Comparison of ENCODE assay signal across 9 cellular contexts in genomic region chr1:89274431-89274857, GRCh38. TPM values are rescaled to one million over a fixed set of nuclear protein-coding genes. Genes with fewer than 3 reads are reported as not detected.
A peak's percentile ranks its signal among the peaks of the same experiment; 100 is the strongest.
DNase-seq lines count a peak whose midpoint lies in the region; ATAC-seq and TF ChIP-seq lines count a peak whose summit lies in the region.
"Had no signal": no experiment of that assay in that cellular context is flagged by ENCODE, and none has a peak within 500 bp of the region (broad histone marks: within the 10 kb centered on the region; RNA-seq: fewer than 3 reads in every experiment).

No MANE protein-coding gene starts in this region.

- TF ChIP-seq CTCF in activated B cell treated with CpG ODN at 0.5 μM for 24 hours (IDR thresholded peaks at IDR 0.05) (no peak), fibroblast of villous mesenchyme (IDR thresholded peaks at IDR 0.05; ENCODE audit: insufficient read depth, low read depth, low read length) (no peak)

- H3K4me3 Mint-ChIP-seq in activated T-cell treated with anti-CD3 and anti-CD28 coated beads, Interleukin-2, amount 50 U/mL, for 4 hours, result peak overlapping the region; percentile 92
- H3K4me3 Mint-ChIP-seq in activated B cell treated with CpG ODN at 0.5 μM for 24 hours, result peak overlapping the region; percentile 71
- H3K4me3 Mint-ChIP-seq in stimulated activated naive CD8-positive, alpha-beta T cell treated with anti-CD3 and anti-CD28 coated beads, Interleukin-15, amount 100 ng/mL, for 72 hours, result peak overlapping the region; percentile 83 to 99

- no peaks in the 10 kb centered on the region for H3K27me3 Mint-ChIP-seq in activated T-cell treated with anti-CD3 and anti-CD28 coated beads, Interleukin-2, amount 50 U/mL, for 4 hours (ENCODE audit: low read depth)
- no peaks in the 10 kb centered on the region for H3K27me3 Mint-ChIP-seq in activated B cell treated with CpG ODN at 0.5 μM for 24 hours
- no peaks in the 10 kb centered on the region for H3K27me3 Mint-ChIP-seq in stimulated activated naive CD8-positive, alpha-beta T cell treated with anti-CD3 and anti-CD28 coated beads, Interleukin-15, amount 100 ng/mL, for 72 hours

- H3K36me3 Mint-ChIP-seq in activated T-cell treated with anti-CD3 and anti-CD28 coated beads, Interleukin-2, amount 50 U/mL, for 4 hours (ENCODE audit: insufficient read depth), result peaks cover 21% of the 10 kb centered on the region
- peaks cover 4% of the 10 kb centered on the region for H3K36me3 Mint-ChIP-seq in activated B cell treated with CpG ODN at 0.5 μM for 24 hours (ENCODE audit: low read depth)

- peak overlapping the region; percentile 86 for H3K27ac Mint-ChIP-seq in activated B cell treated with CpG ODN at 0.5 μM for 24 hours
- H3K27ac Mint-ChIP-seq in stimulated activated naive CD8-positive, alpha-beta T cell treated with anti-CD3 and anti-CD28 coated beads, Interleukin-15, amount 100 ng/mL, for 72 hours, result peak overlapping the region; percentile 98 to 100

- H3K4me3 ChIP-seq in fibroblast of villous mesenchyme (ENCODE audit: low read depth, low read length), result no peak overlapping the region

- DNase-seq in activated T-cell treated with anti-CD3 and anti-CD28 coated beads, Interleukin-2, amount 50 U/mL, for 4 hours, result no peak
- DNase-seq in activated T-cell treated with anti-CD3 and anti-CD28 coated beads, Interleukin-2, amount 50 U/mL, for 1 hour, result no peak
- no peak for DNase-seq in activated B cell treated with CpG ODN at 0.5 μM for 24 hours
- DNase-seq in fibroblast of villous mesenchyme (ENCODE audit: low read depth), result peak; percentile 78
- no peak for DNase-seq in stimulated activated naive CD8-positive, alpha-beta T cell treated with anti-CD3 and anti-CD28 coated beads, Interleukin-15, amount 100 ng/mL, for 72 hours
- no peak for DNase-seq in foreskin melanocyte
- no peak for DNase-seq in amniotic stem cell (lab: John Stamatoyannopoulos, UW)
- DNase-seq: SHP77 treated with DMSO at 0.1 percent for 48 hours had no signal

- intact Hi-C loops in activated B cell treated with CpG ODN at 0.5 μM for 24 hours (cut with micrococcal nuclease), result loop anchor here (5.0 kb wide), 1 partner anchor 83 kb away; no protein-coding TSS in a partner anchor

- peaks cover 4% of the 10 kb centered on the region for H3K9me3 Mint-ChIP-seq in activated T-cell treated with anti-CD3 and anti-CD28 coated beads, Interleukin-2, amount 50 U/mL, for 4 hours
- peaks cover 3% of the 10 kb centered on the region for H3K9me3 Mint-ChIP-seq in activated B cell treated with CpG ODN at 0.5 μM for 24 hours
- peaks cover 0 to 3% of the 10 kb centered on the region in 2 donors for H3K9me3 Mint-ChIP-seq in stimulated activated naive CD8-positive, alpha-beta T cell treated with anti-CD3 and anti-CD28 coated beads, Interleukin-15, amount 100 ng/mL, for 72 hours

- peaks cover 69% of the 10 kb centered on the region for H3K4me1 Mint-ChIP-seq in activated T-cell treated with anti-CD3 and anti-CD28 coated beads, Interleukin-2, amount 50 U/mL, for 4 hours (ENCODE audit: low read depth)
- peaks cover 62% of the 10 kb centered on the region for H3K4me1 Mint-ChIP-seq in activated B cell treated with CpG ODN at 0.5 μM for 24 hours
- H3K4me1 Mint-ChIP-seq in stimulated activated naive CD8-positive, alpha-beta T cell treated with anti-CD3 and anti-CD28 coated beads, Interleukin-15, amount 100 ng/mL, for 72 hours, result peaks cover 61% of the 10 kb centered on the region

- POLR2A ChIA-PET in activated B cell treated with CpG ODN at 0.5 μM for 24 hours (lab: Charles Lee), result interaction anchor here (0.6 to 4.2 kb wide), 6 partner anchors 12 to 1461 kb away, joined by 3 to 42 read pairs (median 4); partner anchors contain the start of gene GBP4

- CTCF ChIA-PET in activated B cell treated with CpG ODN at 0.5 μM for 24 hours (lab: Charles Lee), result no interaction called here

- peak; percentile 62 to 75 for ATAC-seq in activated T-cell treated with anti-CD3 and anti-CD28 coated beads, Interleukin-2, amount 50 U/mL, for 4 hours
- peak; percentile 25 for ATAC-seq in activated B cell treated with CpG ODN at 0.5 μM for 24 hours (ENCODE audit: low read depth)
- ATAC-seq in stimulated activated naive CD8-positive, alpha-beta T cell treated with anti-CD3 and anti-CD28 coated beads, Interleukin-15, amount 100 ng/mL, for 72 hours, result peak; percentile 61
- no peak for ATAC-seq in GM18909 (IDR thresholded peaks at IDR 0.05; ENCODE audit: poor library complexity, unreplicated experiment)

RNA-seq across cellular contexts. Expression of gene GBP5, which starts 1.8 kb away (rescaled TPM):
- 100 to 1,000 TPM in 2 of 3 donors, 10 to 100 TPM in 1; 63.4 to 177 (median 147) TPM for total RNA-seq in activated T-cell treated with anti-CD3 and anti-CD28 coated beads, Interleukin-2, amount 50 U/mL, for 4 hours
- 19.9 and 22.8 TPM in 2 replicates for total RNA-seq in activated B cell treated with CpG ODN at 0.5 μM for 24 hours
- under 0.01 and 0.32 TPM in 2 replicates for total RNA-seq in fibroblast of villous mesenchyme

Comparison
In these comparisons a context has a peak if more than half of its experiments do, and no peak if none do; other contexts are left out.
1. RNA of gene GBP5, which starts 1.8 kb away (total RNA-seq): 63.4 to 177 TPM in activated T-cell treated with anti-CD3 and anti-CD28 coated beads, Interleukin-2, amount 50 U/mL, for 4 hours and 19.9 to 22.8 TPM in activated B cell treated with CpG ODN at 0.5 μM for 24 hours; under 0.01 to 0.32 TPM in fibroblast of villous mesenchyme; every median in the first group is over 10 times any median in the second.
2. Peak in every context shown above with its lines, with median percentiles within 50 percentile points of each other: H3K4me3 Mint-ChIP-seq.